ENCODE assay signal across 27 cellular contexts in genomic region chr22:24541681-24542515, GRCh38. TPM values are rescaled to one million over a fixed set of nuclear protein-coding genes. Genes with fewer than 3 reads are reported as not detected.
DNase-seq lines count a peak whose midpoint lies in the region; ATAC-seq, FAIRE-seq and TF ChIP-seq lines count a peak whose summit lies in the region.
"Had no signal": no experiment of that assay in that cellular context is flagged by ENCODE, and none has a peak within 500 bp of the region (broad histone marks: within the 10 kb centered on the region; RNA-seq: fewer than 3 reads in every experiment).

No MANE protein-coding gene starts in this region.

- H3K27ac ChIP-seq in BLaER1 (peak overlapping the region; percentile 39; the same call in 1 of the 2 replicates), left lung (peak overlapping the region in 1 of 2 donors; percentile 69)
- H3K27ac ChIP-seq: colonic mucosa, SJSA1 had no signal

- H3K27ac Mint-ChIP-seq in stimulated activated effector memory CD8-positive, alpha-beta T cell treated with anti-CD3 and anti-CD28 coated beads, Interleukin-12 subunit alpha, Interleukin-12 subunit beta, amount 100 ng/mL, for 72 hours, result peak overlapping the region; percentile 60
- H3K27ac Mint-ChIP-seq: activated CD4-positive, alpha-beta memory T cell treated with anti-CD3 and anti-CD28 coated beads, Interleukin-2, amount 10 ng/mL, durations not matched to agents 7 days and 5 days; activated naive CD4-positive, alpha-beta T cell treated with anti-CD3 and anti-CD28 coated beads, Interleukin-2, amount 50 U/mL, for 24 hours; immature natural killer cell; T-helper 2 cell treated with Interferon-gamma antibody and Interleukin-4, amounts not matched to agents 5 μg/mL and 100 μg/mL, for 36 hours had no signal

- H3K36me3 ChIP-seq in BLaER1 (peaks cover 85% of the 10 kb centered on the region), left lung (peaks cover 0 to 86% of the 10 kb centered on the region in 2 donors)

- H3K4me1 ChIP-seq in BLaER1, result peaks cover 22% of the 10 kb centered on the region
- peaks cover 12 to 41% of the 10 kb centered on the region in 2 donors for H3K4me1 ChIP-seq in left lung
- H3K4me1 ChIP-seq: Caco-2, colonic mucosa, SJSA1 had no signal

- no peak for TF ChIP-seq CTCF in left lung (IDR thresholded peaks at IDR 0.05)

- ATAC-seq in left lung, result peak; percentile 31
- ATAC-seq in stimulated activated effector memory CD8-positive, alpha-beta T cell treated with anti-CD3 and anti-CD28 coated beads, Interleukin-12 subunit alpha, Interleukin-12 subunit beta, amount 100 ng/mL, for 72 hours, result no peak
- ATAC-seq: activated T-cell treated with anti-CD3 and anti-CD28 coated beads, Interleukin-2, amount 50 U/mL, for 4 hours had no signal

- H3K4me3 ChIP-seq in BLaER1 (no peak overlapping the region), left lung (no peak overlapping the region)
- H3K4me3 ChIP-seq: colonic mucosa, heart right ventricle, pancreas, SJSA1 had no signal

- H3K4me3 Mint-ChIP-seq in stimulated activated effector memory CD8-positive, alpha-beta T cell treated with anti-CD3 and anti-CD28 coated beads, Interleukin-12 subunit alpha, Interleukin-12 subunit beta, amount 100 ng/mL, for 72 hours, result no peak overlapping the region
- H3K4me3 Mint-ChIP-seq: activated CD4-positive, alpha-beta memory T cell treated with anti-CD3 and anti-CD28 coated beads, Interleukin-2, amount 10 ng/mL, durations not matched to agents 7 days and 5 days; activated naive CD4-positive, alpha-beta T cell treated with anti-CD3 and anti-CD28 coated beads, Interleukin-2, amount 50 U/mL, for 24 hours; activated T-cell treated with anti-CD3 and anti-CD28 coated beads, Interleukin-2, amount 50 U/mL, for 4 hours; immature natural killer cell; T-helper 2 cell treated with Interferon-gamma antibody and Interleukin-4, amounts not matched to agents 5 μg/mL and 100 μg/mL, for 36 hours had no signal

- TF ChIP-seq POLR2A in GM12892 (IDR thresholded peaks at IDR 0.05; ENCODE audit: low read depth, low read length), result no peak

- intact Hi-C loops in left lung (cut with DNase I), result no loop called here

- H3K27me3 ChIP-seq in BLaER1, result no peaks in the 10 kb centered on the region
- H3K27me3 ChIP-seq in left lung, result no peaks in the 10 kb centered on the region
- H3K27me3 ChIP-seq: colonic mucosa, heart right ventricle, pancreas, SJSA1 had no signal

- H3K9ac ChIP-seq in BLaER1, result 0 out of 2 replicates have a peak overlapping the region, but pooled peaks have one; percentile 4

- FAIRE-seq in GM12892 (lab: Jason Lieb, UNC) (no peak), frontal cortex (lab: Jason Lieb, UNC) (no peak)
- FAIRE-seq: pancreas had no signal

- peaks cover 37% of the 10 kb centered on the region for H4K20me1 ChIP-seq in BLaER1

- no peaks in the 10 kb centered on the region for H3K9me3 ChIP-seq in BLaER1
- no peaks in the 10 kb centered on the region for H3K9me3 ChIP-seq in left lung
- H3K9me3 ChIP-seq: Caco-2, colonic mucosa, heart right ventricle, pancreas, SJSA1 had no signal

- peak; percentile 49 to 61 for DNase-seq in Kasumi-1 (lab: John Stamatoyannopoulos, UW)
- DNase-seq in left lung, result no peak
- DNase-seq in stimulated activated effector memory CD8-positive, alpha-beta T cell treated with anti-CD3 and anti-CD28 coated beads, Interleukin-12 subunit alpha, Interleukin-12 subunit beta, amount 100 ng/mL, for 72 hours (ENCODE audit: low spot score in 2 of 2), result no peak
- no peak for DNase-seq in GM12892 (ENCODE audit: insufficient read length)
- DNase-seq in frontal cortex (ENCODE audit: low spot score in 2 of 2), result no peak
- DNase-seq in foreskin melanocyte, result no peak
- DNase-seq: activated CD4-positive, alpha-beta memory T cell treated with anti-CD3 and anti-CD28 coated beads, Interleukin-2, amount 10 ng/mL, durations not matched to agents 7 days and 5 days; activated CD4-positive, CD25-positive, alpha-beta regulatory T cell; activated T-cell treated with anti-CD3 and anti-CD28 coated beads, Interleukin-2, amount 50 U/mL, for 4 hours; Caco-2; colonic mucosa; immature natural killer cell; KG1; mammary epithelial cell; NCI-H1105; NCI-H2171; NCI-H526 treated with DMSO at 0.1 percent for 48 hours; stimulated activated CD4-positive, alpha-beta T cell treated with anti-CD3 and anti-CD28 coated beads, Interleukin-2, amount 100 ng/mL, for 24 hours had no signal

- H3K4me1 Mint-ChIP-seq in stimulated activated effector memory CD8-positive, alpha-beta T cell treated with anti-CD3 and anti-CD28 coated beads, Interleukin-12 subunit alpha, Interleukin-12 subunit beta, amount 100 ng/mL, for 72 hours, result no peaks in the 10 kb centered on the region
- H3K4me1 Mint-ChIP-seq: activated CD4-positive, alpha-beta memory T cell treated with anti-CD3 and anti-CD28 coated beads, Interleukin-2, amount 10 ng/mL, durations not matched to agents 7 days and 5 days; activated naive CD4-positive, alpha-beta T cell treated with anti-CD3 and anti-CD28 coated beads, Interleukin-2, amount 50 U/mL, for 24 hours; immature natural killer cell had no signal

- H3K9me3 Mint-ChIP-seq in stimulated activated effector memory CD8-positive, alpha-beta T cell treated with anti-CD3 and anti-CD28 coated beads, Interleukin-12 subunit alpha, Interleukin-12 subunit beta, amount 100 ng/mL, for 72 hours, result no peaks in the 10 kb centered on the region
- H3K9me3 Mint-ChIP-seq: activated CD4-positive, alpha-beta memory T cell treated with anti-CD3 and anti-CD28 coated beads, Interleukin-2, amount 10 ng/mL, durations not matched to agents 7 days and 5 days; activated naive CD4-positive, alpha-beta T cell treated with anti-CD3 and anti-CD28 coated beads, Interleukin-2, amount 50 U/mL, for 24 hours; activated T-cell treated with anti-CD3 and anti-CD28 coated beads, Interleukin-2, amount 50 U/mL, for 4 hours; immature natural killer cell; T-helper 2 cell treated with Interferon-gamma antibody and Interleukin-4, amounts not matched to agents 5 μg/mL and 100 μg/mL, for 36 hours had no signal

- H3K36me3 Mint-ChIP-seq in stimulated activated effector memory CD8-positive, alpha-beta T cell treated with anti-CD3 and anti-CD28 coated beads, Interleukin-12 subunit alpha, Interleukin-12 subunit beta, amount 100 ng/mL, for 72 hours, result peaks cover 74% of the 10 kb centered on the region

- no peak overlapping the region for H3K4me2 ChIP-seq in BLaER1

RNA-seq across cellular contexts. Expression of gene GUCD1, which starts 13.0 kb away (rescaled TPM):
- 100 to 1,000 TPM; 115 to 188 TPM for total RNA-seq in left lung
- polyA plus RNA-seq in GM12892 (2012; ENCODE audit: missing spikeins), result 57.9 TPM
- 35.1 TPM for total RNA-seq in frontal cortex

RNA-seq across cellular contexts. Expression of gene SNRPD3, which starts 13.9 kb away (rescaled TPM):
- total RNA-seq in left lung, result 10 to 100 TPM; 62.7 to 67.3 TPM
- 133 TPM for polyA plus RNA-seq in GM12892 (2012; ENCODE audit: missing spikeins)
- 140 TPM for total RNA-seq in frontal cortex

RNA-seq across cellular contexts. Expression of gene UPB1, which starts 46.8 kb away (rescaled TPM):
- total RNA-seq in left lung, result 1 to 10 TPM in 1 of 2 donors, under 1 TPM in 1; 0.50 to 2.2 TPM
- 7.3 TPM for polyA plus RNA-seq in GM12892 (2012; ENCODE audit: missing spikeins)
- total RNA-seq in frontal cortex, result 0.41 TPM
- total RNA-seq: Daoy, fibroblast of lung, mammary epithelial cell, myocyte had no signal
- polyA plus RNA-seq: immature natural killer cell, mammary epithelial cell had no signal

RNA-seq across cellular contexts. Expression of gene LRRC75B, which starts 51.0 kb away (rescaled TPM):
- 10 to 100 TPM in 1 of 2 donors, 1 to 10 TPM in 1; 6.8 to 11.4 TPM for total RNA-seq in left lung
- 1.7 TPM for polyA plus RNA-seq in GM12892 (2012; ENCODE audit: missing spikeins)
- total RNA-seq in frontal cortex, result 8.2 TPM

Comparison
In these comparisons a context has a peak if more than half of its experiments do, and no peak if none do; other contexts are left out.
1. DNase-seq: peak in Kasumi-1 (2 of 2); none in left lung (0 of 2), stimulated activated effector memory CD8-positive, alpha-beta T cell treated with anti-CD3 and anti-CD28 coated beads, Interleukin-12 subunit alpha, Interleukin-12 subunit beta, amount 100 ng/mL, for 72 hours (0 of 2), GM12892 (single experiment), frontal cortex (0 of 2) and foreskin melanocyte (single experiment).